In the genomic region with DNA sequence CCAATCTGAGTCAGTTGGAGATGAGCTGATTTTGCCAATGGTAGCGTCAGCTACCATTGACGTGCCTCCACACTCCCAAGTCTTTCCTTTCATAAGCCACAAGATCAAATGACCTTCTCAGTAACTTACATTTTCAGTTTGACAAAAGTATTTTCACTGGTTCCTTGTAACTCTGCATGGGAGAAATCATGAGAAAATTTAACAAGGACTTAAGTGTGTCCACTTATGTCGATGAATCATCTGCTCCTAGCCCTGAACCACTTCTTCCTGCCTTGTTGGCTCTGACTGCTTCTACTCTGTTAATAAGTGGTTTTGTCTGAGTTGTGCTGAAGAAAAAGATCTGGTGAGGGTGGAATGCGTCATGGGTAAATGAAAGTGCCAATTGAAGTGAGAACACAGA, we compare ENCODE assay signal across 8 cellular contexts.
A peak's percentile ranks its signal among the peaks of the same experiment; 100 is the strongest.
DNase-seq lines count a peak whose midpoint lies in the region; ATAC-seq, FAIRE-seq and TF ChIP-seq lines count a peak whose summit lies in the region.

No MANE protein-coding gene starts in this region.

- no peak for FAIRE-seq in pancreas (lab: Jason Lieb, UNC)

- no peak overlapping the region for H3K4me3 ChIP-seq in pancreas

- H3K36me3 Mint-ChIP-seq in activated naive CD8-positive, alpha-beta T cell, result peaks cover 4% of the 10 kb centered on the region

- no peaks in the 10 kb centered on the region for H3K27me3 Mint-ChIP-seq in activated naive CD8-positive, alpha-beta T cell

- H3K27ac Mint-ChIP-seq in activated naive CD8-positive, alpha-beta T cell, result peak overlapping the region; percentile 22

- no peaks in the 10 kb centered on the region for H3K9me3 ChIP-seq in pancreas

- 93 to 94% methylated on average over 4 of the region's 4 CpGs for WGBS in pancreas, 2 donors

- in situ Hi-C loops in GM13977 (cut with MboI; ENCODE audit: low pct_unique_long_range_greater_than_20kb, low sequenced_read_pairs, unreplicated experiment), result no loop called here

- H3K4me1 ChIP-seq in pancreas, result peaks cover 0 to 7% (median 0%) of the 10 kb centered on the region in 3 donors

- no peaks in the 10 kb centered on the region for H3K36me3 ChIP-seq in pancreas

- peaks cover 10% of the 10 kb centered on the region for H3K9me3 Mint-ChIP-seq in activated naive CD8-positive, alpha-beta T cell (ENCODE audit: low read depth)

- no peaks in the 10 kb centered on the region for H3K27me3 ChIP-seq in pancreas

- no peak overlapping the region for H3K27ac ChIP-seq in pancreas

- intact Hi-C loops in pancreas (cut with DNase I), result no loop called here

- ATAC-seq in GM18868 (IDR thresholded peaks at IDR 0.05; ENCODE audit: unreplicated experiment), result peak; percentile 84
- ATAC-seq in HG02884 (IDR thresholded peaks at IDR 0.05; ENCODE audit: unreplicated experiment), result peak; percentile 73
- peak in 3 of 4 donors; percentile 18 to 54 (median 49) for ATAC-seq in pancreas

- DNase-seq in pancreas (no peak), occipital lobe (lab: John Stamatoyannopoulos, UW) (no peak), GM13977 (ENCODE audit: low spot score) (no peak), GDM1 (lab: John Stamatoyannopoulos, UW) (no peak)
- DNase-seq in stimulated activated naive CD4-positive, alpha-beta T cell (lab: John Stamatoyannopoulos, UW), result no peak

- TF ChIP-seq CTCF in pancreas (IDR thresholded peaks at IDR 0.05) (no peak), GM13977 (IDR thresholded peaks at IDR 0.05; ENCODE audit: extremely low read depth, insufficient read depth, missing control alignments) (no peak)

- no peak overlapping the region for H3K4me3 Mint-ChIP-seq in activated naive CD8-positive, alpha-beta T cell

- H3K4me1 Mint-ChIP-seq in activated naive CD8-positive, alpha-beta T cell (ENCODE audit: low read depth), result peaks cover 19% of the 10 kb centered on the region
